ENCODE assay signal across 1 cellular context in the genomic region with DNA sequence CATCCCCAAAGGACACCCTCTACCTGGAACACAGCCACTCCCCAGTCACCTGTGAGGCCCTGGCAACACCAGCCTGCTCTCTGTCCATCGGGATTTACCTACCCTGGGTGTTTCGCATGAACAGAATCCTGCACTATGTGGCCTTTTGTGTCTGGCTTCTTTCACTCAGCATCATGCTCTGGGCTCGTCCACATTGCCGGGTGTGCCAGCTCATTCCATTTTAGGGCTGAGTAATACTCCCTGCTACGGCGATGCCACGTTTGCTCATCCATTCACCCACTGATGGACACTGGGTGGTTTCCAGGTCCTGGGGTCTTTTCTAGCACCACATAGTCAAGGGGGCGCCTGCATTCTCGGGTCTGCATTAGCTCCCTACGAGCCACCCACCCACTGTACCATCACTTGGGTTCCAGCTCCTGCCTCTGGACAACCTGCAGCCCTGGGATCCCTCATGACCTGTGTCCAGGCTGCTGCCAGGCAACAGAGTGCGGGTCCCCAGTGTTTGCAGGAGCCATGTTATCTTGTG.
TF ChIP-seq lines count a peak whose summit lies in the region.

No MANE protein-coding gene starts in this region.

TF ChIP-seq in H1, 55 proteins besides CTCF, POLR2A, EP300 and RAD21:
- TF ChIP-seq, protein P1, sequence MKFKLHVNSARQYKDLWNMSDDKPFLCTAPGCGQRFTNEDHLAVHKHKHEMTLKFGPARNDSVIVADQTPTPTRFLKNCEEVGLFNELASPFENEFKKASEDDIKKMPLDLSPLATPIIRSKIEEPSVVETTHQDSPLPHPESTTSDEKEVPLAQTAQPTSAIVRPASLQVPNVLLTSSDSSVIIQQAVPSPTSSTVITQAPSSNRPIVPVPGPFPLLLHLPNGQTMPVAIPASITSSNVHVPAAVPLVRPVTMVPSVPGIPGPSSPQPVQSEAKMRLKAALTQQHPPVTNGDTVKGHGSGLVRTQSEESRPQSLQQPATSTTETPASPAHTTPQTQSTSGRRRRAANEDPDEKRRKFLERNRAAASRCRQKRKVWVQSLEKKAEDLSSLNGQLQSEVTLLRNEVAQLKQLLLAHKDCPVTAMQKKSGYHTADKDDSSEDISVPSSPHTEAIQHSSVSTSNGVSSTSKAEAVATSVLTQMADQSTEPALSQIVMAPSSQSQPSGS (IDR thresholded peaks at IDR 0.05; ENCODE audit: low read length) = no peak
- TF ChIP-seq CBX8 (IDR thresholded peaks at IDR 0.05; ENCODE audit: borderline replicate concordance, low read depth, low read length) (no peak), RNF2 (IDR thresholded peaks at IDR 0.05; ENCODE audit: borderline replicate concordance, low read depth, low read length, missing control alignments, poor library complexity, severe bottlenecking) (no peak)
- TF ChIP-seq, protein P2, sequence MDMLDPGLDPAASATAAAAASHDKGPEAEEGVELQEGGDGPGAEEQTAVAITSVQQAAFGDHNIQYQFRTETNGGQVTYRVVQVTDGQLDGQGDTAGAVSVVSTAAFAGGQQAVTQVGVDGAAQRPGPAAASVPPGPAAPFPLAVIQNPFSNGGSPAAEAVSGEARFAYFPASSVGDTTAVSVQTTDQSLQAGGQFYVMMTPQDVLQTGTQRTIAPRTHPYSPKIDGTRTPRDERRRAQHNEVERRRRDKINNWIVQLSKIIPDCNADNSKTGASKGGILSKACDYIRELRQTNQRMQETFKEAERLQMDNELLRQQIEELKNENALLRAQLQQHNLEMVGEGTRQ (IDR thresholded peaks at IDR 0.05; ENCODE audit: low read length) = no peak
